9 cellular contexts compared by ENCODE assay signal in the genomic region with DNA sequence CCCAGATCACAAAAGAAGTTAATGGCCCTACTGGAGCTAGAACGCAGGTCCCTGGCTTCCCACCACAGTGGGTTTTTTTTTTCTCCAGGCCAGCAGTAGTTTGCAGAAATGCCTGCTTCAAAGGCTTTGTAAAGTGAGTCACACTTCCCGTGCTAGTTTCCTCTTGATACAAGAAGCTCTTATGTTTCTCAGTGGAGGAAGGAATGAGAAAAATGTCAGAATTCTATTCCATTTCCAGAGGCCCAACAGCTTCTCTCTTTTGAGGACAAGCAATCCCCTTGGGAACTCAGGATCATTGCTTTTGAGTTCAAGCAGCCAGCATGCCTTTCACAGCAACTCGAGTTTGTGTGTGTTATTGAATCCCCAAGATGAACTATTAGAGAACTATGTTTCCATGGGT.
DNase-seq lines count a peak whose midpoint lies in the region; ATAC-seq, FAIRE-seq and TF ChIP-seq lines count a peak whose summit lies in the region.
"Had no signal": no experiment of that assay in that cellular context is flagged by ENCODE, and none has a peak within 500 bp of the region (broad histone marks: within the 10 kb centered on the region; RNA-seq: fewer than 3 reads in every experiment).

No MANE protein-coding gene starts in this region.

- H3K4me1 ChIP-seq in fibroblast of lung (ENCODE audit: control insufficient read depth, extremely low read depth, insufficient read depth, low read length), result no peaks in the 10 kb centered on the region

- ATAC-seq in natural killer cell treated with Interleukin-12 subunit alpha and Interleukin-12 subunit beta and Interleukin-15 and Interleukin-18, amount 100 ng/mL, for 72 hours, result no peak

- peaks cover 66% of the 10 kb centered on the region for H3K4me1 Mint-ChIP-seq in osteocyte (ENCODE audit: unreplicated experiment)
- H3K4me1 Mint-ChIP-seq in natural killer cell treated with Interleukin-12 subunit alpha and Interleukin-12 subunit beta and Interleukin-15 and Interleukin-18, amount 100 ng/mL, for 72 hours (ENCODE audit: low read depth in 2 of 2), result no peaks in the 10 kb centered on the region

- H2AFZ ChIP-seq in fibroblast of lung (ENCODE audit: low read length), result no peak overlapping the region

- no peak for TF ChIP-seq POLR2A in NB4 (IDR thresholded peaks at IDR 0.05; ENCODE audit: extremely low read depth, insufficient read length)

- TF ChIP-seq CTCF in NB4 (IDR thresholded peaks at IDR 0.05; ENCODE audit: low read depth, low read length) (no peak), fibroblast of lung (conservative IDR thresholded peaks at IDR 0.05 in 1 of 2, IDR thresholded peaks at IDR 0.05 in 1 of 2; ENCODE audit: low read depth in 1 of 2, low read length in 2 of 2) (no peak), osteocyte (IDR thresholded peaks at IDR 0.05) (no peak)

- no peaks in the 10 kb centered on the region for H3K36me3 Mint-ChIP-seq in osteocyte (ENCODE audit: unreplicated experiment)
- no peaks in the 10 kb centered on the region for H3K36me3 Mint-ChIP-seq in natural killer cell treated with Interleukin-12 subunit alpha and Interleukin-12 subunit beta and Interleukin-15 and Interleukin-18, amount 100 ng/mL, for 72 hours

- no peak for DNase-seq in GM18507 (ENCODE audit: extremely low spot score, insufficient read length, low read depth)
- DNase-seq in NB4 (ENCODE audit: low read depth), result peak; percentile 45
- DNase-seq in fibroblast of lung (ENCODE audit: low read depth in 2 of 2), result peak; percentile 3 to 74
- DNase-seq in osteocyte (ENCODE audit: extremely low spot score, unreplicated experiment), result no peak
- no peak for DNase-seq in hippocampal formation (lab: John Stamatoyannopoulos, UW)
- DNase-seq in natural killer cell treated with Interleukin-12 subunit alpha and Interleukin-12 subunit beta and Interleukin-15 and Interleukin-18, amount 100 ng/mL, for 72 hours (ENCODE audit: low spot score), result no peak
- DNase-seq in HuH-7 (ENCODE audit: low spot score), result no peak
- DNase-seq: aorta, GDM1 had no signal

- H3K36me3 ChIP-seq in fibroblast of lung (ENCODE audit: control insufficient read depth, insufficient read depth, low read length), result no peaks in the 10 kb centered on the region

- H3K27ac ChIP-seq in fibroblast of lung (ENCODE audit: insufficient read depth, low read length), result no peak overlapping the region

- no peak overlapping the region for H3K9ac ChIP-seq in fibroblast of lung (ENCODE audit: insufficient read depth, low read length)

- H4K20me1 ChIP-seq in fibroblast of lung (ENCODE audit: control insufficient read depth, extremely low read depth, insufficient read depth, low read length), result no peaks in the 10 kb centered on the region

- no peaks in the 10 kb centered on the region for H3K9me3 Mint-ChIP-seq in osteocyte (ENCODE audit: unreplicated experiment)
- H3K9me3 Mint-ChIP-seq in natural killer cell treated with Interleukin-12 subunit alpha and Interleukin-12 subunit beta and Interleukin-15 and Interleukin-18, amount 100 ng/mL, for 72 hours, result no peaks in the 10 kb centered on the region

- H3K27me3 Mint-ChIP-seq in osteocyte (ENCODE audit: unreplicated experiment), result no peaks in the 10 kb centered on the region
- peaks cover 0 to 15% of the 10 kb centered on the region in 2 donors for H3K27me3 Mint-ChIP-seq in natural killer cell treated with Interleukin-12 subunit alpha and Interleukin-12 subunit beta and Interleukin-15 and Interleukin-18, amount 100 ng/mL, for 72 hours

- peak overlapping the region; percentile 5 for H3K4me2 ChIP-seq in fibroblast of lung (ENCODE audit: extremely low read depth, insufficient read depth, low read length)

- no peaks in the 10 kb centered on the region for H3K27me3 ChIP-seq in fibroblast of lung (ENCODE audit: control insufficient read depth, insufficient read depth, low read length)

- H3K9me3 ChIP-seq in fibroblast of lung (ENCODE audit: control insufficient read depth, insufficient read depth, low read depth, low read length), result no peaks in the 10 kb centered on the region

- peak overlapping the region; percentile 61 for H3K27ac Mint-ChIP-seq in osteocyte (ENCODE audit: unreplicated experiment)
- H3K27ac Mint-ChIP-seq in natural killer cell treated with Interleukin-12 subunit alpha and Interleukin-12 subunit beta and Interleukin-15 and Interleukin-18, amount 100 ng/mL, for 72 hours, result no peak overlapping the region

- H3K79me2 ChIP-seq in fibroblast of lung (ENCODE audit: control insufficient read depth, insufficient read depth, low read length), result no peaks in the 10 kb centered on the region

- FAIRE-seq in GM18507 (lab: Jason Lieb, UNC), result peak; percentile 59

- no peak overlapping the region for H3K4me3 ChIP-seq in NB4 (ENCODE audit: low read depth, low read length)
- no peak overlapping the region for H3K4me3 ChIP-seq in fibroblast of lung (replicated peaks in 1 of 4; ENCODE audit: control extremely low read depth in 1 of 4, insufficient read depth in 1 of 4, low read depth in 3 of 4, low read length in 4 of 4)

- no peak overlapping the region for H3K4me3 Mint-ChIP-seq in osteocyte (ENCODE audit: unreplicated experiment)
- no peak overlapping the region for H3K4me3 Mint-ChIP-seq in natural killer cell treated with Interleukin-12 subunit alpha and Interleukin-12 subunit beta and Interleukin-15 and Interleukin-18, amount 100 ng/mL, for 72 hours

Comparison
In these comparisons a context has a peak if more than half of its experiments do, and no peak if none do; other contexts are left out.
1. DNase-seq: peak in NB4 (single experiment) and fibroblast of lung (2 of 2); none in GM18507 (single experiment), osteocyte (single experiment), hippocampal formation (0 of 2), natural killer cell treated with Interleukin-12 subunit alpha and Interleukin-12 subunit beta and Interleukin-15 and Interleukin-18, amount 100 ng/mL, for 72 hours (single experiment) and HuH-7 (single experiment).